In the genomic region with DNA sequence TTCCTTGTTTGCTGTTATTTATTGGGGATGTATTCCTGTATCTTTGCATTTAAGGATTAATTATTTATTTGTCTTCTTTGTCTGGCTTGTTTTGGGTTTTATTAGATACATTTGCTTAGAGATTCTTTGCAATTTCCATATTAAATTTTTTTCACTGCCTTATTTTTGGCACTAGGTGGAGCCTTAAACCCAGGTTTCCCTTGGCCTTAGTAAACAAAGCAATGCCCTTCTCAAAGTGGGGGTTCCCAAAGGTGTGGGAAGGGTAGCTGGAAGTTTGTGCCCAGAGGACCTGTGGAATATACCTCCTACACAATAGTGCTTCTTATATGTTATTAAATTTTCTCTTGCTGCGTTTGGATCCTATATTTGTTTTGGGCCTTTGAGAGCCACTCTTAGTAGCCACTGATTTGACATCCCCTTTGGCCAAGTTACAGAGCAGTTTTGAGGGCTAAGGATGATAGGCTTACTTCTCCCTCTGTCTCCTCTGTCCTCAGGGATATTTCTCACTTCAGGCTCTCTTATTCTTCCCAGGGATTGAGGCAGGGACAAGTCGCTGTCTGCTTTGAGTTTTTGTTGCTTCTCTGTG, we compare ENCODE assay signal across 9 cellular contexts.
DNase-seq lines count a peak whose midpoint lies in the region; ATAC-seq and TF ChIP-seq lines count a peak whose summit lies in the region.
"Had no signal": no experiment of that assay in that cellular context is flagged by ENCODE, and none has a peak within 500 bp of the region (broad histone marks: within the 10 kb centered on the region; RNA-seq: fewer than 3 reads in every experiment).

No MANE protein-coding gene starts in this region.

- peak; percentile 17 for DNase-seq in activated naive CD4-positive, alpha-beta T cell treated with anti-CD3 and anti-CD28 coated beads for 36 hours
- no peak for DNase-seq in activated naive CD4-positive, alpha-beta T cell treated with anti-CD3 and anti-CD28 coated beads, Interleukin-2, amount 50 U/mL, for 16 hours
- DNase-seq in LoVo (ENCODE audit: low spot score) (peak; percentile 51), adrenal gland (peak in 1 of 7 donors; percentile 10), immature natural killer cell (peak; percentile 30 to 40 (median 33)), tibial nerve (ENCODE audit: low spot score in 2 of 2) (no peak)
- DNase-seq: activated naive CD8-positive, alpha-beta T cell treated with anti-CD3 and anti-CD28 coated beads, Interleukin-2, amount 10 ng/mL, durations not matched to agents 7 days and 5 days had no signal

- H3K4me1 ChIP-seq in adrenal gland (replicated peaks in 1 of 2) (no peaks in the 10 kb centered on the region), tibial nerve (no peaks in the 10 kb centered on the region)

- peak; percentile 48 to 87 (median 75) for TF ChIP-seq CTCF in adrenal gland (IDR thresholded peaks at IDR 0.05)
- TF ChIP-seq CTCF in tibial nerve (IDR thresholded peaks at IDR 0.05), result peak; percentile 49 to 75 (median 58)

- no peak overlapping the region for H3K27ac ChIP-seq in adrenal gland
- no peak overlapping the region for H3K27ac ChIP-seq in tibial nerve

- H3K4me1 Mint-ChIP-seq in activated naive CD4-positive, alpha-beta T cell treated with anti-CD3 and anti-CD28 coated beads for 36 hours (ENCODE audit: low read depth), result no peaks in the 10 kb centered on the region
- H3K4me1 Mint-ChIP-seq in immature natural killer cell, result no peaks in the 10 kb centered on the region
- H3K4me1 Mint-ChIP-seq: activated naive CD8-positive, alpha-beta T cell treated with anti-CD3 and anti-CD28 coated beads, Interleukin-2, amount 10 ng/mL, durations not matched to agents 7 days and 5 days had no signal

- no peaks in the 10 kb centered on the region for H3K9me3 Mint-ChIP-seq in activated naive CD4-positive, alpha-beta T cell treated with anti-CD3 and anti-CD28 coated beads for 36 hours
- no peaks in the 10 kb centered on the region for H3K9me3 Mint-ChIP-seq in immature natural killer cell
- H3K9me3 Mint-ChIP-seq: activated naive CD8-positive, alpha-beta T cell treated with anti-CD3 and anti-CD28 coated beads, Interleukin-2, amount 10 ng/mL, durations not matched to agents 7 days and 5 days had no signal

- H3K27me3 Mint-ChIP-seq in activated naive CD4-positive, alpha-beta T cell treated with anti-CD3 and anti-CD28 coated beads for 36 hours (ENCODE audit: low read depth), result no peaks in the 10 kb centered on the region
- peaks cover 0 to 2% (median 1%) of the 10 kb centered on the region in 3 donors for H3K27me3 Mint-ChIP-seq in immature natural killer cell (ENCODE audit: low read depth in 3 of 3)
- H3K27me3 Mint-ChIP-seq: activated naive CD8-positive, alpha-beta T cell treated with anti-CD3 and anti-CD28 coated beads, Interleukin-2, amount 10 ng/mL, durations not matched to agents 7 days and 5 days had no signal

- H3K9me3 ChIP-seq in adrenal gland (replicated peaks in 1 of 3), result no peaks in the 10 kb centered on the region
- peaks cover 0 to 4% (median 0%) of the 10 kb centered on the region in 4 donors for H3K9me3 ChIP-seq in tibial nerve

- CTCF ChIA-PET in activated naive CD4-positive, alpha-beta T cell treated with anti-CD3 and anti-CD28 coated beads for 36 hours (lab: Charles Lee), result interaction anchor here (0.7 to 1.0 kb wide), 2 partner anchors 112 to 213 kb away, joined by 3 read pairs; no protein-coding TSS in a partner anchor

- H3K27me3 ChIP-seq in adrenal gland (no peaks in the 10 kb centered on the region), tibial nerve (no peaks in the 10 kb centered on the region)

- WGBS in adrenal gland, 4 donors, result 53 to 63% (median 59%) methylated on average over 2 of the region's 2 CpGs
- WGBS in tibial nerve, 2 donors, result 58 to 65% methylated on average over 2 of the region's 2 CpGs

- no peaks in the 10 kb centered on the region for H3K36me3 Mint-ChIP-seq in activated naive CD4-positive, alpha-beta T cell treated with anti-CD3 and anti-CD28 coated beads for 36 hours (ENCODE audit: low read depth)
- no peaks in the 10 kb centered on the region for H3K36me3 Mint-ChIP-seq in immature natural killer cell
- H3K36me3 Mint-ChIP-seq: activated naive CD8-positive, alpha-beta T cell treated with anti-CD3 and anti-CD28 coated beads, Interleukin-2, amount 10 ng/mL, durations not matched to agents 7 days and 5 days had no signal

- TF ChIP-seq EP300 in tibial nerve (IDR thresholded peaks at IDR 0.05), result no peak

- intact Hi-C loops in activated naive CD4-positive, alpha-beta T cell treated with anti-CD3 and anti-CD28 coated beads for 36 hours (cut with micrococcal nuclease), result loop anchor here (1.0 to 5.0 kb wide), 5 partner anchors 162 to 1842 kb away; a partner anchor contains a TSS
- intact Hi-C loops in adrenal gland (cut with DNase I), result loop anchor here in 1 of 2 donors (2.0 kb wide), 1 partner anchor 211 kb away; no protein-coding TSS in a partner anchor

- H3K27ac Mint-ChIP-seq in activated naive CD4-positive, alpha-beta T cell treated with anti-CD3 and anti-CD28 coated beads for 36 hours, result no peak overlapping the region
- H3K27ac Mint-ChIP-seq in immature natural killer cell, result no peak overlapping the region
- H3K27ac Mint-ChIP-seq: activated naive CD8-positive, alpha-beta T cell treated with anti-CD3 and anti-CD28 coated beads, Interleukin-2, amount 10 ng/mL, durations not matched to agents 7 days and 5 days had no signal

- ATAC-seq in GM21528 (IDR thresholded peaks at IDR 0.05; ENCODE audit: low FRiP score, unreplicated experiment) (no peak), HG03442 (IDR thresholded peaks at IDR 0.05; ENCODE audit: unreplicated experiment) (no peak)

- H3K36me3 ChIP-seq in adrenal gland (replicated peaks in 1 of 2) (no peaks in the 10 kb centered on the region), tibial nerve (no peaks in the 10 kb centered on the region)

- no peak for TF ChIP-seq POLR2A in adrenal gland (IDR thresholded peaks at IDR 0.05)
- TF ChIP-seq POLR2A in tibial nerve (IDR thresholded peaks at IDR 0.05), result no peak

- H3K4me3 ChIP-seq in adrenal gland (no peak overlapping the region), tibial nerve (no peak overlapping the region)

- H3K4me3 Mint-ChIP-seq in activated naive CD4-positive, alpha-beta T cell treated with anti-CD3 and anti-CD28 coated beads for 36 hours, result no peak overlapping the region
- no peak overlapping the region for H3K4me3 Mint-ChIP-seq in immature natural killer cell
- H3K4me3 Mint-ChIP-seq: activated naive CD8-positive, alpha-beta T cell treated with anti-CD3 and anti-CD28 coated beads, Interleukin-2, amount 10 ng/mL, durations not matched to agents 7 days and 5 days had no signal

Comparison
In these comparisons a context has a peak if more than half of its experiments do, and no peak if none do; other contexts are left out.
1. DNase-seq: peak in activated naive CD4-positive, alpha-beta T cell treated with anti-CD3 and anti-CD28 coated beads for 36 hours (single experiment), LoVo (single experiment) and immature natural killer cell (3 of 3); none in activated naive CD4-positive, alpha-beta T cell treated with anti-CD3 and anti-CD28 coated beads, Interleukin-2, amount 50 U/mL, for 16 hours (single experiment) and tibial nerve (0 of 2).